ENCODE assay signal across 1 cellular context in the genomic region with DNA sequence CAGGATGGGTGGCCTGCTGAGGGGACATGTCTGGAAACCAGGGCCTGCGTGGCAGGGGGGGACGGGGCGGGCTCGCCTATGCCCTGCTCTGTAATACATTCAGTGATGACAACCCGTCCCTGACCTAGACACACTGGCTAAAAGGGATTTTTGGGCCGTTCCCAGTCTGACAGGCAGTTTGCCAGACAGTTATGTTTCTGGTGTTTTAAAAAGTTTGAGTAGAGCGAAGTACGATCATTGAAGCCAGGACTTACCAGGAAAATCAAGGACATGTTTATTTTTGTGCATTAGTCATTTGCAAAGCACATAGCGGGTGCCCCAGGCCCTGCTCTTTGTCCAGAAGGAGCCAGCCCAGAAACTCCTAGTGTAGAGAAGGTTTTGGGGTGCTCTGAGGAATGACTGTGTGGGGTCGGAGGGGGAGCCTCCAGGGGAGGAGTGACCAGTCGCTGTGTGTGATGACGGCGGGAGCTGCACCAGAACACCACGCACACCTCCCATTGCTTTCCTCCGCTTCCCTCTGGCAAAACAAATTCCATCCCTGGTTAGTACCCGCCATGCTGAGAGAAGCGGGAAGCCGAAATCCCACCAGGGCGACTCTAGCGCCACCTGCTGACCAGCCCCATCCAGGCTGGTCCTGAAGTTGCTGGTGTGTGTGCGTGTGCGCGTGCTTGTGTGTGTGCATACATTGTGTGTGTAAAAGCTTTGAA.
TF ChIP-seq lines count a peak whose summit lies in the region.

No MANE protein-coding gene starts in this region.

TF ChIP-seq in HCT116, 20 proteins besides CTCF, POLR2A, EP300 and RAD21 (continued from another document):
- TF ChIP-seq, protein P1, sequence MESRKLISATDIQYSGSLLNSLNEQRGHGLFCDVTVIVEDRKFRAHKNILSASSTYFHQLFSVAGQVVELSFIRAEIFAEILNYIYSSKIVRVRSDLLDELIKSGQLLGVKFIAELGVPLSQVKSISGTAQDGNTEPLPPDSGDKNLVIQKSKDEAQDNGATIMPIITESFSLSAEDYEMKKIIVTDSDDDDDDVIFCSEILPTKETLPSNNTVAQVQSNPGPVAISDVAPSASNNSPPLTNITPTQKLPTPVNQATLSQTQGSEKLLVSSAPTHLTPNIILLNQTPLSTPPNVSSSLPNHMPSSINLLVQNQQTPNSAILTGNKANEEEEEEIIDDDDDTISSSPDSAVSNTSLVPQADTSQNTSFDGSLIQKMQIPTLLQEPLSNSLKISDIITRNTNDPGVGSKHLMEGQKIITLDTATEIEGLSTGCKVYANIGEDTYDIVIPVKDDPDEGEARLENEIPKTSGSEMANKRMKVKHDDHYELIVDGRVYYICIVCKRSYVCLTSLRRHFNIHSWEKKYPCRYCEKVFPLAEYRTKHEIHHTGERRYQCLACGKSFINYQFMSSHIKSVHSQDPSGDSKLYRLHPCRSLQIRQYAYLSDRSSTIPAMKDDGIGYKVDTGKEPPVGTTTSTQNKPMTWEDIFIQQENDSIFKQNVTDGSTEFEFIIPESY (IDR thresholded peaks at IDR 0.05; ENCODE audit: extremely low read depth, insufficient replicate concordance, low read length): no peak
- TF ChIP-seq EGR1 (IDR thresholded peaks at IDR 0.05; ENCODE audit: low read depth): no peak
